ENCODE assay signal across 2 cellular contexts in the genomic region with DNA sequence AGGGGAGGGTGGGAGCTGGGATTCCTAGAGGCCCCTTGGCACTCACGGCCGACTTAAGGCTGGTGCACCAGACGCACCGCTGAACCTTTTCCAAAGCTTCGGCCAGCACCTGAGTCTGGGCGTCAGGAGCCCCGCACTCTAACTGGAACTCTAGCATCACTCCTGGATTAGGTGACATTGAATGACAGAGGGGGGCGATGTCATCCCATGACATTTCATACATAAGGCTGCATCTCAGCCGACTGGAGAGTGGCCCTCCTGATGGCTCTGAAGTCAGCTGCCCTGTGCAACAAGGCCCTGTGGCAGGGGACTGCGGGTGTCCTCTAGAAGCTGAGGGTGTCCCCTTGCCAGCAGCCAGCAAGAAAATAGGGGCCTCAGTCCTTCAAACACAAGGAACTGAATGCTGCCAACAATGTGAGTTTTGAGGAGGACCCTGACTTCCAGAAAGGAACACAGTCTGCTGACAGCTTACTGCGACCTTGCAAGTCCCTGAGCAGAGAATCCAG.
TF ChIP-seq lines count a peak whose summit lies in the region.

No MANE protein-coding gene starts in this region.

TF ChIP-seq in A549, 52 proteins besides CTCF, POLR2A, EP300 and RAD21 (continued from another document):
- TF ChIP-seq, protein P1, sequence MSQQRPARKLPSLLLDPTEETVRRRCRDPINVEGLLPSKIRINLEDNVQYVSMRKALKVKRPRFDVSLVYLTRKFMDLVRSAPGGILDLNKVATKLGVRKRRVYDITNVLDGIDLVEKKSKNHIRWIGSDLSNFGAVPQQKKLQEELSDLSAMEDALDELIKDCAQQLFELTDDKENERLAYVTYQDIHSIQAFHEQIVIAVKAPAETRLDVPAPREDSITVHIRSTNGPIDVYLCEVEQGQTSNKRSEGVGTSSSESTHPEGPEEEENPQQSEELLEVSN (IDR thresholded peaks at IDR 0.05; ENCODE audit: borderline replicate concordance, low read depth), result no peak
- TF ChIP-seq CHD4 (IDR thresholded peaks at IDR 0.05; ENCODE audit: borderline replicate concordance) (no peak), ZC3H11A (IDR thresholded peaks at IDR 0.05) (no peak)
- TF ChIP-seq, protein P2, sequence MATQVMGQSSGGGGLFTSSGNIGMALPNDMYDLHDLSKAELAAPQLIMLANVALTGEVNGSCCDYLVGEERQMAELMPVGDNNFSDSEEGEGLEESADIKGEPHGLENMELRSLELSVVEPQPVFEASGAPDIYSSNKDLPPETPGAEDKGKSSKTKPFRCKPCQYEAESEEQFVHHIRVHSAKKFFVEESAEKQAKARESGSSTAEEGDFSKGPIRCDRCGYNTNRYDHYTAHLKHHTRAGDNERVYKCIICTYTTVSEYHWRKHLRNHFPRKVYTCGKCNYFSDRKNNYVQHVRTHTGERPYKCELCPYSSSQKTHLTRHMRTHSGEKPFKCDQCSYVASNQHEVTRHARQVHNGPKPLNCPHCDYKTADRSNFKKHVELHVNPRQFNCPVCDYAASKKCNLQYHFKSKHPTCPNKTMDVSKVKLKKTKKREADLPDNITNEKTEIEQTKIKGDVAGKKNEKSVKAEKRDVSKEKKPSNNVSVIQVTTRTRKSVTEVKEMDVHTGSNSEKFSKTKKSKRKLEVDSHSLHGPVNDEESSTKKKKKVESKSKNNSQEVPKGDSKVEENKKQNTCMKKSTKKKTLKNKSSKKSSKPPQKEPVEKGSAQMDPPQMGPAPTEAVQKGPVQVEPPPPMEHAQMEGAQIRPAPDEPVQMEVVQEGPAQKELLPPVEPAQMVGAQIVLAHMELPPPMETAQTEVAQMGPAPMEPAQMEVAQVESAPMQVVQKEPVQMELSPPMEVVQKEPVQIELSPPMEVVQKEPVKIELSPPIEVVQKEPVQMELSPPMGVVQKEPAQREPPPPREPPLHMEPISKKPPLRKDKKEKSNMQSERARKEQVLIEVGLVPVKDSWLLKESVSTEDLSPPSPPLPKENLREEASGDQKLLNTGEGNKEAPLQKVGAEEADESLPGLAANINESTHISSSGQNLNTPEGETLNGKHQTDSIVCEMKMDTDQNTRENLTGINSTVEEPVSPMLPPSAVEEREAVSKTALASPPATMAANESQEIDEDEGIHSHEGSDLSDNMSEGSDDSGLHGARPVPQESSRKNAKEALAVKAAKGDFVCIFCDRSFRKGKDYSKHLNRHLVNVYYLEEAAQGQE (IDR thresholded peaks at IDR 0.05), result no peak

TF ChIP-seq in HCT116, 20 proteins besides CTCF, POLR2A, EP300 and RAD21 (continued from another document):
- TF ChIP-seq EZH2phosphoT487 (IDR thresholded peaks at IDR 0.05; ENCODE audit: borderline replicate concordance) (no peak), SRF (IDR thresholded peaks at IDR 0.05; ENCODE audit: low read depth) (no peak), ATF3 (IDR thresholded peaks at IDR 0.05) (no peak), SIN3A (IDR thresholded peaks at IDR 0.05; ENCODE audit: low read depth) (no peak), EZH2 (IDR thresholded peaks at IDR 0.05) (no peak), TCF7L2 (IDR thresholded peaks at IDR 0.05; ENCODE audit: borderline replicate concordance, extremely low read depth, insufficient read depth, insufficient read length) (no peak)
- TF ChIP-seq, protein P2 (IDR thresholded peaks at IDR 0.05; ENCODE audit: low read depth), result no peak
